11 cellular contexts compared by ENCODE assay signal in genomic region chr20:840503-840857, GRCh38. TPM values are rescaled to one million over a fixed set of nuclear protein-coding genes. Genes with fewer than 3 reads are reported as not detected.
DNase-seq lines count a peak whose midpoint lies in the region; ATAC-seq and TF ChIP-seq lines count a peak whose summit lies in the region.
"Had no signal": no experiment of that assay in that cellular context is flagged by ENCODE, and none has a peak within 500 bp of the region (broad histone marks: within the 10 kb centered on the region; RNA-seq: fewer than 3 reads in every experiment).

No MANE protein-coding gene starts in this region.

- no TSS peak for BruUV-seq in Panc1 (replicated peaks; lab: Mats Ljungman, UMichigan)

- peak overlapping the region; percentile 76; the same call in 1 of the 2 replicates for H3K9ac ChIP-seq in ES-I3 (ENCODE audit: low read depth, low read length)

- peaks cover 29 to 40% of the 10 kb centered on the region in 2 donors for H3K4me1 Mint-ChIP-seq in effector memory CD8-positive, alpha-beta T cell (ENCODE audit: low read depth in 2 of 2)
- H3K4me1 Mint-ChIP-seq in nephron progenitor cell: peaks cover 11% of the 10 kb centered on the region

- no peaks in the 10 kb centered on the region for H3K9me3 Mint-ChIP-seq in effector memory CD8-positive, alpha-beta T cell
- peaks cover 6% of the 10 kb centered on the region for H3K9me3 Mint-ChIP-seq in nephron progenitor cell

- peak overlapping the region; percentile 8 to 60 for H3K4me3 Mint-ChIP-seq in effector memory CD8-positive, alpha-beta T cell
- peak overlapping the region; percentile 73 for H3K4me3 Mint-ChIP-seq in nephron progenitor cell

- ATAC-seq in Panc1 (no peak), GM21367 (IDR thresholded peaks at IDR 0.05; ENCODE audit: unreplicated experiment) (no peak), HG03025 (IDR thresholded peaks at IDR 0.05; ENCODE audit: low FRiP score, unreplicated experiment) (no peak)
- no peak for ATAC-seq in effector memory CD8-positive, alpha-beta T cell (replicated peaks)
- ATAC-seq: heart left ventricle had no signal

- peak overlapping the region; percentile 39 for H3K27ac ChIP-seq in Panc1 (ENCODE audit: low read length)
- H3K27ac ChIP-seq: heart left ventricle had no signal

- H3K27ac Mint-ChIP-seq in effector memory CD8-positive, alpha-beta T cell: no peak overlapping the region
- H3K27ac Mint-ChIP-seq in nephron progenitor cell: no peak overlapping the region

- H3K9me3 ChIP-seq in ES-I3 (ENCODE audit: control insufficient read depth, insufficient read depth, low read length) (no peaks in the 10 kb centered on the region), Panc1 (ENCODE audit: control insufficient read depth, insufficient read depth, low read depth, low read length) (no peaks in the 10 kb centered on the region)

- no peak for DNase-seq in Panc1 (ENCODE audit: low read depth, low spot score)
- DNase-seq in effector memory CD8-positive, alpha-beta T cell: no peak
- DNase-seq in nephron progenitor cell: no peak
- no peak for DNase-seq in DMS79 (lab: John Stamatoyannopoulos, UW)
- DNase-seq: anterior cingulate cortex; effector CD8-positive, alpha-beta T cell; heart left ventricle; NCI-H1092 had no signal

- H3K36me3 Mint-ChIP-seq in effector memory CD8-positive, alpha-beta T cell (ENCODE audit: insufficient read depth): peaks cover 9% of the 10 kb centered on the region
- H3K36me3 Mint-ChIP-seq in nephron progenitor cell (ENCODE audit: low read depth): peaks cover 9% of the 10 kb centered on the region

- no peaks in the 10 kb centered on the region for H3K27me3 ChIP-seq in Panc1 (ENCODE audit: control insufficient read depth, insufficient read depth, low read length)

- intact Hi-C loops in Panc1 (cut with micrococcal nuclease; ENCODE audit: unreplicated experiment): no loop called here

- in situ Hi-C loops in Panc1 (cut with HindIII; ENCODE audit: low pct_unique_long_range_greater_than_20kb, low sequenced_read_pairs): no loop called here

- CTCF ChIA-PET in Panc1 (lab: Charles Lee): no interaction called here

- peak overlapping the region; percentile 50 for H3K4me3 ChIP-seq in Panc1 (ENCODE audit: low read depth in 2 of 2, low read length in 2 of 2)

- H3K36me3 ChIP-seq in ES-I3 (ENCODE audit: insufficient read depth, low read length) (no peaks in the 10 kb centered on the region), Panc1 (ENCODE audit: control insufficient read depth, insufficient read depth, low read length) (peaks cover 3% of the 10 kb centered on the region; the same call in 1 of the 2 replicates)

- peaks cover 9% of the 10 kb centered on the region; the same call in 1 of the 2 replicates for H3K4me1 ChIP-seq in ES-I3 (ENCODE audit: insufficient read depth, low read length)
- peaks cover 12% of the 10 kb centered on the region for H3K4me1 ChIP-seq in Panc1 (ENCODE audit: control insufficient read depth, insufficient read depth, low read length)

- POLR2A ChIA-PET in Panc1 (lab: Charles Lee): no interaction called here

- no peak for TF ChIP-seq CTCF in Panc1 (IDR thresholded peaks at IDR 0.05)
- TF ChIP-seq CTCF in nephron progenitor cell (IDR thresholded peaks at IDR 0.05): no peak

- H3K27me3 Mint-ChIP-seq in effector memory CD8-positive, alpha-beta T cell: no peaks in the 10 kb centered on the region
- peaks cover 77% of the 10 kb centered on the region for H3K27me3 Mint-ChIP-seq in nephron progenitor cell (ENCODE audit: low read depth, poor library complexity)

RNA-seq across cellular contexts. Expression of gene FAM110A, which starts 7.0 kb away (rescaled TPM):
- 7.8 TPM for total RNA-seq in Panc1 (2021; ENCODE audit: unreplicated experiment)
- polyA plus RNA-seq in Panc1 (2012; ENCODE audit: insufficient read length): 7.6 TPM
